Comparison of ENCODE assay signal across 25 cellular contexts in the genomic region with DNA sequence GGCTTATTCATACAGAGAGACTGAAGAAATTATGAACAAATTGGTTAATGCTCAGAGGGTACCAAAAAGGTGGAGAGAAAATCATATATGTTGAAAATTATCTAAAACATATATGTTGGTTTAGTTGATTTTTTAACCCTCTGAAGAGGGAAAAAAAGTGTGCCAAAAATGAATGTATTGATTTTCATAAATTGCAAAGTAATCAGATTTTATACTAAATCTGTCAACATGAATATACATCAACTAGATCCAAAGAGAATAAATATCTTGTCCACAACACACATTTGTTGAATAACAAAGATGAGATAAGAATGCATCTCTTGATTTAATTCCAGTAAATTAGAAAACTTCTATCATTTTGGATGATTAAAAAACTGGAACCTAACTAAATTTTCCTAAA.
"Had no signal": no experiment of that assay in that cellular context is flagged by ENCODE, and none has a peak within 500 bp of the region (broad histone marks: within the 10 kb centered on the region; RNA-seq: fewer than 3 reads in every experiment).

No MANE protein-coding gene starts in this region.

- H3K4me3 ChIP-seq: colonic mucosa, esophagus squamous epithelium, gastrocnemius medialis, heart right ventricle, left lung, lower lobe of right lung had no signal

- H3K9me3 ChIP-seq: colonic mucosa, esophagus squamous epithelium, gastrocnemius medialis had no signal

- H3K36me3 ChIP-seq: colonic mucosa, esophagus squamous epithelium, gastrocnemius medialis, heart right ventricle, left lung, lower lobe of right lung had no signal

- H3K27me3 ChIP-seq: colonic mucosa, esophagus squamous epithelium, gastrocnemius medialis, heart right ventricle, left lung had no signal

- H3K27ac ChIP-seq: colonic mucosa, epithelial cell of prostate, esophagus squamous epithelium, gastrocnemius medialis, heart right ventricle, left lung, lower lobe of right lung had no signal

- ATAC-seq: effector memory CD8-positive, alpha-beta T cell; esophagus mucosa; gastrocnemius medialis; heart right ventricle; left cardiac atrium; left lung; left ventricle myocardium superior; lower lobe of right lung had no signal

- DNase-seq: colonic mucosa; cortex of kidney; effector CD8-positive, alpha-beta T cell; effector memory CD8-positive, alpha-beta T cell; endodermal cell; erythroblast; esophagus squamous epithelium; foreskin fibroblast; foreskin melanocyte; gastrocnemius medialis; glutamatergic neuron; head of caudate nucleus; heart right ventricle; hippocampal formation; left cardiac atrium; left lung; left ventricle myocardium superior; lower lobe of right lung; mesendoderm; midbrain had no signal

- FAIRE-seq: endometrium, islet of Langerhans, keratinocyte had no signal

- H3K4me1 ChIP-seq: colonic mucosa, esophagus squamous epithelium, gastrocnemius medialis, heart right ventricle, left lung, lower lobe of right lung had no signal
